In genomic region chr7:117269895-117270294, GRCh38 we compare ENCODE assay signal across 1 cellular context.
TF ChIP-seq lines count a peak whose summit lies in the region.

No MANE protein-coding gene starts in this region.

TF ChIP-seq in GM12878, 131 proteins besides CTCF, POLR2A, EP300 and RAD21:
- TF ChIP-seq BCLAF1 (IDR thresholded peaks at IDR 0.05): no peak
- no peak for TF ChIP-seq YBX1 (IDR thresholded peaks at IDR 0.05)
- 0 out of 2 replicates have a peak, but pooled peaks have one; percentile 9 for TF ChIP-seq JUNB (IDR thresholded peaks at IDR 0.05)
- no peak for TF ChIP-seq CHD1 (IDR thresholded peaks at IDR 0.05; ENCODE audit: low read depth, low read length)
- no peak for TF ChIP-seq USF2 (IDR thresholded peaks at IDR 0.05; ENCODE audit: borderline replicate concordance, low read depth, low read length)
